31 cellular contexts compared by ENCODE assay signal in genomic region chr5:76443399-76443798, GRCh38. TPM values are rescaled to one million over a fixed set of nuclear protein-coding genes. Genes with fewer than 3 reads are reported as not detected.
"Had no signal": no experiment of that assay in that cellular context is flagged by ENCODE, and none has a peak within 500 bp of the region (broad histone marks: within the 10 kb centered on the region; RNA-seq: fewer than 3 reads in every experiment).

No MANE protein-coding gene starts in this region.

- FAIRE-seq: bronchial epithelial cell, colon, frontal cortex, small intestine had no signal

- H3K4me3 ChIP-seq: esophagus squamous epithelium, left lung, lower lobe of right lung, prostate gland, sigmoid colon, tibial artery had no signal

- H3K9me3 ChIP-seq: esophagus squamous epithelium, left lung, lower lobe of right lung, neutrophil, prostate gland, sigmoid colon, tibial artery had no signal

- DNase-seq: activated CD4-positive, alpha-beta memory T cell treated with anti-CD3 and anti-CD28 coated beads, Interleukin-2, amount 10 ng/mL, durations not matched to agents 7 days and 5 days; activated CD4-positive, alpha-beta T cell treated with anti-CD3 and anti-CD28 coated beads for 1 hour; activated CD4-positive, alpha-beta T cell treated with anti-CD3 and anti-CD28 coated beads, Interleukin-2, amount 10 ng/mL, durations not matched to agents 7 days and 5 days; activated gamma-delta T cell treated with Interleukin-2 at 50 U/mL for 16 hours; activated naive CD4-positive, alpha-beta T cell treated with anti-CD3 and anti-CD28 coated beads, Interleukin-2, amount 50 U/mL, for 16 hours; activated T-cell treated with anti-CD3 and anti-CD28 coated beads, Interleukin-2, amount 50 U/mL, for 4 hours; dermis blood vessel endothelial cell; effector CD4-positive, alpha-beta T cell; esophagus squamous epithelium; glutamatergic neuron; kidney glomerular epithelial cell; left lung; lower lobe of right lung; mesenchymal stem cell; nephron progenitor cell; retina; sigmoid colon; small intestine; stimulated activated CD4-positive, alpha-beta T cell treated with anti-CD3 and anti-CD28 coated beads, Interleukin-4, amount 100 ng/mL, for 4 hours; stimulated activated CD8-positive, alpha-beta memory T cell treated with anti-CD3 and anti-CD28 coated beads, Interleukin-4, amount 100 ng/mL, for 48 hours; stimulated activated naive CD8-positive, alpha-beta T cell treated with anti-CD3 and anti-CD28 coated beads, Interleukin-15, amount 100 ng/mL, for 72 hours; T-helper 2 cell; tibial artery had no signal

- ATAC-seq: activated T-cell treated with anti-CD3 and anti-CD28 coated beads, Interleukin-2, amount 50 U/mL, for 4 hours; activated T-helper 17 cell treated with anti-CD3 and anti-CD28 coated beads, Interleukin-2, amount 50 U/mL, for 72 hours; left lung; lower lobe of right lung; stimulated activated memory B cell treated with anti-CD40 and anti-IgM and Interleukin-4, amounts not matched to agents 10 μg/mL and 1 μg/mL and 100 μg/mL, for 72 hours; stimulated activated naive CD8-positive, alpha-beta T cell treated with anti-CD3 and anti-CD28 coated beads, Interleukin-15, amount 100 ng/mL, for 72 hours had no signal

- H3K27ac ChIP-seq: epithelial cell of prostate, esophagus squamous epithelium, left lung, lower lobe of right lung, neutrophil, prostate gland, sigmoid colon, tibial artery had no signal

- H3K4me1 ChIP-seq: left lung, lower lobe of right lung, prostate gland, sigmoid colon, tibial artery had no signal

- H3K36me3 ChIP-seq: esophagus squamous epithelium, left lung, lower lobe of right lung, prostate gland, sigmoid colon, tibial artery had no signal

- H3K27me3 ChIP-seq: left lung, neutrophil, sigmoid colon, tibial artery had no signal

RNA-seq across cellular contexts. Expression of gene IQGAP2, which starts 40.3 kb away (rescaled TPM):
- total RNA-seq: bronchial epithelial cell had no signal
